Comparison of ENCODE assay signal across 12 cellular contexts in the genomic region with DNA sequence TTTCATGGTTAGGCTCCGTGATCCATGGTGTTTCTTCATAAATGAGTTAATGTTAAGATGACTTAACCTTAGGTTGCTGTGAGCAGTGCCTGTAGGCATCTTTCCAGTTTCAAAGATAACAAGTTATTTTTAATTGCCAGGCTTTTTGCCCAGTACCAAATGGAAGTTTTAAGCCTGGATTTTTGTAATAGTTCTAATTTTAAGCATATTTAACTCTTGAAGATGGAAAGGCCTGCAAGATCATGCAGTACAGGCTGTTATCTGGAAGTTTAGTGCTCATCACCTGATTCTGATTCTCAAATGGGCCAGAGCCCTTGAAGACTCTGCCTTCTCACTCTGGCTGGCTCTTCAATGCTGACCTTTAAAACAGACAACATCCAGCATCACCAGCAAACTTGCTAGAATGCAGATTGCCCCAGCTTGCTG.
A peak's percentile ranks its signal among the peaks of the same experiment; 100 is the strongest.
DNase-seq lines count a peak whose midpoint lies in the region; ATAC-seq and TF ChIP-seq lines count a peak whose summit lies in the region.
"Had no signal": no experiment of that assay in that cellular context is flagged by ENCODE, and none has a peak within 500 bp of the region (broad histone marks: within the 10 kb centered on the region; RNA-seq: fewer than 3 reads in every experiment).

No MANE protein-coding gene starts in this region.

- no peaks in the 10 kb centered on the region for H3K27me3 Mint-ChIP-seq in memory B cell

- peaks cover 45% of the 10 kb centered on the region for H3K36me3 Mint-ChIP-seq in memory B cell

- TF ChIP-seq CTCF in cardiac fibroblast (IDR thresholded peaks at IDR 0.05; ENCODE audit: low read depth, low read length): no peak
- TF ChIP-seq CTCF in testis (IDR thresholded peaks at IDR 0.05): no peak

- no peaks in the 10 kb centered on the region for H3K36me3 ChIP-seq in testis (ENCODE audit: low read depth, missing control alignments)

- H3K27ac Mint-ChIP-seq in memory B cell: peak overlapping the region; percentile 14

- H3K9me3 Mint-ChIP-seq in memory B cell: peaks cover 4% of the 10 kb centered on the region

- H3K27ac ChIP-seq in testis: peak overlapping the region in 1 of 2 donors; percentile 31
- H3K27ac ChIP-seq: parathyroid adenoma had no signal

- peak; percentile 29 for DNase-seq in A172 (ENCODE audit: low spot score)
- DNase-seq in GM03348 (ENCODE audit: low spot score): peak; percentile 67
- peak; percentile 52 to 90 for DNase-seq in cardiac fibroblast (ENCODE audit: low read depth in 2 of 2)
- no peak for DNase-seq in memory B cell (ENCODE audit: low spot score in 2 of 2)
- DNase-seq in testis: no peak
- DNase-seq in DMS 273 (lab: John Stamatoyannopoulos, UW; ENCODE audit: unreplicated experiment): no peak
- DNase-seq in DMS 273 treated with DMSO at 0.1 percent for 48 hours (lab: John Stamatoyannopoulos, UW): no peak
- DNase-seq: activated CD4-positive, CD25-positive, alpha-beta regulatory T cell treated with anti-CD3 and anti-CD28 coated beads, Interleukin-2, amount 50 U/mL, for 72 hours; DMS53; NCI-H1092 treated with DMSO at 0.1 percent for 48 hours had no signal

- peaks cover 48% of the 10 kb centered on the region for H3K4me1 ChIP-seq in testis

- WGBS in testis, 2 donors: 31 to 48% methylated on average over 1 of the region's 1 CpG

- no peak for TF ChIP-seq POLR2A in testis (IDR thresholded peaks at IDR 0.05)

- ATAC-seq in memory B cell (ENCODE audit: low read depth) (no peak), HG02852 (IDR thresholded peaks at IDR 0.05; ENCODE audit: unreplicated experiment) (no peak)

- H3K4me3 Mint-ChIP-seq in memory B cell: no peak overlapping the region

- intact Hi-C loops in testis (cut with DNase I; ENCODE audit: low total_unique reads): no loop called here

- H3K27me3 ChIP-seq in testis: no peaks in the 10 kb centered on the region

- no peak overlapping the region for H3K4me3 ChIP-seq in cardiac fibroblast (replicated peaks in 1 of 2; ENCODE audit: low read depth in 2 of 2, low read length in 2 of 2)
- H3K4me3 ChIP-seq in testis: no peak overlapping the region

- no peaks in the 10 kb centered on the region for H3K9me3 ChIP-seq in testis

- H3K4me1 Mint-ChIP-seq in memory B cell: peaks cover 34% of the 10 kb centered on the region

Comparison
In these comparisons a context has a peak if more than half of its experiments do, and no peak if none do; other contexts are left out.
1. DNase-seq: peak in A172 (single experiment), GM03348 (single experiment) and cardiac fibroblast (2 of 2); none in memory B cell (0 of 2), testis (single experiment), DMS 273 (single experiment) and DMS 273 treated with DMSO at 0.1 percent for 48 hours (single experiment).